In the genomic region with DNA sequence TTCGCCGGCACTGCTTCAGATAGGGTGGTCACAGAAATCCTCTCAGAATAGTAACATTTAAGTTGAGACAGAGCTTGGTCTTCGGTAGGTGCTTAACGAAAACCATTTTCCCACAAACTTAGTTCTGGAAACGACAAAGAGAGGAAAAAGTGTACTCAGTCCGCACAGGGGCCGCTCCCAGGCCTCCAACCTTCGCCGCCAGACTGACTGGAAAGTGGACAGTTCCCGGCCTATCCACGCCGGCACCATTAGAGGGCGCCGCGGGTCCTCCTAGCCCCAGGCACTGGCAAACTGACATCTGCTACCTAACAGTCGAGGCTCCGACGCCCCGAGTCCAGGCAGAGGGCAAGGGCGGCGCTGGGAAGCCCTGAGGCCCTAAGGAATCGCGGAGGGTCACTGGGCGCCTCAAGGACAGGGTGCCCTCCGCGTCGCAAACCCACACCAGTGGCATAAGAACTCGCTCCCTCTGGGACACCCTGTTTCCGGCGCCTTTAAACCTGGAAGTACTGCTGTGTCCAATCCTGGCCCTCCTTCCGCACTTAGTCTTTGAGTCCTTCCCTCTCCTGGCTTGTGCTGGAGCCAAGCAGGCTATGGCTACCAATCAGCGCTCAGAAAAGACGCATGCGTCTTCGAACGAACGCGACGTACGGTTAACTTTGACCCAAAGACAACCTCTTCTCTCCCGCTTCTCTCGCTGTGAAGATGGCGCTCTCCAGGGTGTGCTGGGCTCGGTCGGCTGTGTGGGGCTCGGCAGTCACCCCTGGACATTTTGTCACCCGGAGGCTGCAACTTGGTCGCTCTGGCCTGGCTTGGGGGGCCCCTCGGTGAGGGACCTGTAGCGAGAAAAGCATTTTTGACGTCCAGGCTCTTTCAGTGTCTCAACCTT, we compare ENCODE assay signal across 1 cellular context.
A peak's percentile ranks its signal among the peaks of the same experiment; 100 is the strongest.
TF ChIP-seq lines count a peak whose summit lies in the region.

A gene with protein sequence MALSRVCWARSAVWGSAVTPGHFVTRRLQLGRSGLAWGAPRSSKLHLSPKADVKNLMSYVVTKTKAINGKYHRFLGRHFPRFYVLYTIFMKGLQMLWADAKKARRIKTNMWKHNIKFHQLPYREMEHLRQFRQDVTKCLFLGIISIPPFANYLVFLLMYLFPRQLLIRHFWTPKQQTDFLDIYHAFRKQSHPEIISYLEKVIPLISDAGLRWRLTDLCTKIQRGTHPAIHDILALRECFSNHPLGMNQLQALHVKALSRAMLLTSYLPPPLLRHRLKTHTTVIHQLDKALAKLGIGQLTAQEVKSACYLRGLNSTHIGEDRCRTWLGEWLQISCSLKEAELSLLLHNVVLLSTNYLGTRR (plus strand): TSS at position 673 of the 886 bp plus-strand sequence. CDS start 30 bp downstream, at position 703.

TF ChIP-seq in K562, 482 proteins besides CTCF, POLR2A, EP300 and RAD21 (continued from another document and continues in another):
- TF ChIP-seq, protein P1, sequence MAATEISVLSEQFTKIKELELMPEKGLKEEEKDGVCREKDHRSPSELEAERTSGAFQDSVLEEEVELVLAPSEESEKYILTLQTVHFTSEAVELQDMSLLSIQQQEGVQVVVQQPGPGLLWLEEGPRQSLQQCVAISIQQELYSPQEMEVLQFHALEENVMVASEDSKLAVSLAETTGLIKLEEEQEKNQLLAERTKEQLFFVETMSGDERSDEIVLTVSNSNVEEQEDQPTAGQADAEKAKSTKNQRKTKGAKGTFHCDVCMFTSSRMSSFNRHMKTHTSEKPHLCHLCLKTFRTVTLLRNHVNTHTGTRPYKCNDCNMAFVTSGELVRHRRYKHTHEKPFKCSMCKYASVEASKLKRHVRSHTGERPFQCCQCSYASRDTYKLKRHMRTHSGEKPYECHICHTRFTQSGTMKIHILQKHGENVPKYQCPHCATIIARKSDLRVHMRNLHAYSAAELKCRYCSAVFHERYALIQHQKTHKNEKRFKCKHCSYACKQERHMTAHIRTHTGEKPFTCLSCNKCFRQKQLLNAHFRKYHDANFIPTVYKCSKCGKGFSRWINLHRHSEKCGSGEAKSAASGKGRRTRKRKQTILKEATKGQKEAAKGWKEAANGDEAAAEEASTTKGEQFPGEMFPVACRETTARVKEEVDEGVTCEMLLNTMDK (IDR thresholded peaks at IDR 0.05; ENCODE audit: borderline replicate concordance, insufficient read depth, low read depth, low read length, poor library complexity, severe bottlenecking) = peak; percentile 65
- 0 out of 4 replicates have a peak, but pooled peaks of 1 of the 2 experiments have one; percentile 30 for TF ChIP-seq ETV6 (IDR thresholded peaks at IDR 0.05; ENCODE audit: borderline replicate concordance in 1 of 2, low read depth in 2 of 2, low read length in 1 of 2)
- 0 out of 2 replicates have a peak, but pooled peaks have one; percentile 31 for TF ChIP-seq ETV6 (CRISPR knock-in tag; IDR thresholded peaks at IDR 0.05; ENCODE audit: borderline replicate concordance)
- peak; percentile 82 for TF ChIP-seq ETV1 (tag; conservative IDR thresholded peaks at IDR 0.05; ENCODE audit: low read depth)
- TF ChIP-seq KAT7 (CRISPR knock-in tag; IDR thresholded peaks at IDR 0.05; ENCODE audit: borderline replicate concordance) = no peak
- TF ChIP-seq CBFA2T2 (conservative IDR thresholded peaks at IDR 0.05) = no peak
- no peak for TF ChIP-seq E4F1 (CRISPR knock-in tag; IDR thresholded peaks at IDR 0.05; ENCODE audit: borderline replicate concordance)
- 0 out of 2 replicates have a peak, but pooled peaks have one; percentile 12 for TF ChIP-seq ZEB2 (IDR thresholded peaks at IDR 0.05)
- peak; percentile 88 for TF ChIP-seq POLR2B (IDR thresholded peaks at IDR 0.05; ENCODE audit: low read depth, partially characterized antibody)
- no peak for TF ChIP-seq HMG20B (CRISPR knock-in tag; IDR thresholded peaks at IDR 0.05)
- TF ChIP-seq ZNF165 (CRISPR knock-in tag; IDR thresholded peaks at IDR 0.05; ENCODE audit: borderline replicate concordance) = no peak
- TF ChIP-seq ZNF24 (IDR thresholded peaks at IDR 0.05) = no peak; the same call in 1 of the 2 replicates
- TF ChIP-seq OTX1 (CRISPR knock-in tag; IDR thresholded peaks at IDR 0.05) = no peak
- 0 out of 2 replicates have a peak, but pooled peaks have one; percentile 7 for TF ChIP-seq TCF3 (CRISPR knock-in tag; IDR thresholded peaks at IDR 0.05)
- TF ChIP-seq SIX5 (IDR thresholded peaks at IDR 0.05; ENCODE audit: borderline replicate concordance in 1 of 2, insufficient read depth in 1 of 2, low read depth in 1 of 2, low read length in 2 of 2) = 0 out of 4 replicates have a peak, but pooled peaks of 1 of the 2 experiments have one; percentile 7
- no peak for TF ChIP-seq JUNB (CRISPR knock-in tag; conservative IDR thresholded peaks at IDR 0.05)
- TF ChIP-seq PRDM10 (IDR thresholded peaks at IDR 0.05; ENCODE audit: partially characterized antibody) = no peak
- TF ChIP-seq FOXA3 (CRISPR knock-in tag; conservative IDR thresholded peaks at IDR 0.05 in 1 of 2, IDR thresholded peaks at IDR 0.05 in 1 of 2) = no peak
- TF ChIP-seq SAFB (IDR thresholded peaks at IDR 0.05; ENCODE audit: borderline replicate concordance, low read depth, low read length) = no peak
- TF ChIP-seq RFX7 (CRISPR knock-in tag; IDR thresholded peaks at IDR 0.05) = 0 out of 2 replicates have a peak, but pooled peaks have one; percentile 16
- no peak for TF ChIP-seq ATF4 (CRISPR knock-in tag; IDR thresholded peaks at IDR 0.05)
- no peak for TF ChIP-seq ZNF77 (CRISPR knock-in tag; IDR thresholded peaks at IDR 0.05)
- 0 out of 2 replicates have a peak, but pooled peaks have one; percentile 39 for TF ChIP-seq ZNF41 (CRISPR knock-in tag; conservative IDR thresholded peaks at IDR 0.05)
- TF ChIP-seq, protein P2, sequence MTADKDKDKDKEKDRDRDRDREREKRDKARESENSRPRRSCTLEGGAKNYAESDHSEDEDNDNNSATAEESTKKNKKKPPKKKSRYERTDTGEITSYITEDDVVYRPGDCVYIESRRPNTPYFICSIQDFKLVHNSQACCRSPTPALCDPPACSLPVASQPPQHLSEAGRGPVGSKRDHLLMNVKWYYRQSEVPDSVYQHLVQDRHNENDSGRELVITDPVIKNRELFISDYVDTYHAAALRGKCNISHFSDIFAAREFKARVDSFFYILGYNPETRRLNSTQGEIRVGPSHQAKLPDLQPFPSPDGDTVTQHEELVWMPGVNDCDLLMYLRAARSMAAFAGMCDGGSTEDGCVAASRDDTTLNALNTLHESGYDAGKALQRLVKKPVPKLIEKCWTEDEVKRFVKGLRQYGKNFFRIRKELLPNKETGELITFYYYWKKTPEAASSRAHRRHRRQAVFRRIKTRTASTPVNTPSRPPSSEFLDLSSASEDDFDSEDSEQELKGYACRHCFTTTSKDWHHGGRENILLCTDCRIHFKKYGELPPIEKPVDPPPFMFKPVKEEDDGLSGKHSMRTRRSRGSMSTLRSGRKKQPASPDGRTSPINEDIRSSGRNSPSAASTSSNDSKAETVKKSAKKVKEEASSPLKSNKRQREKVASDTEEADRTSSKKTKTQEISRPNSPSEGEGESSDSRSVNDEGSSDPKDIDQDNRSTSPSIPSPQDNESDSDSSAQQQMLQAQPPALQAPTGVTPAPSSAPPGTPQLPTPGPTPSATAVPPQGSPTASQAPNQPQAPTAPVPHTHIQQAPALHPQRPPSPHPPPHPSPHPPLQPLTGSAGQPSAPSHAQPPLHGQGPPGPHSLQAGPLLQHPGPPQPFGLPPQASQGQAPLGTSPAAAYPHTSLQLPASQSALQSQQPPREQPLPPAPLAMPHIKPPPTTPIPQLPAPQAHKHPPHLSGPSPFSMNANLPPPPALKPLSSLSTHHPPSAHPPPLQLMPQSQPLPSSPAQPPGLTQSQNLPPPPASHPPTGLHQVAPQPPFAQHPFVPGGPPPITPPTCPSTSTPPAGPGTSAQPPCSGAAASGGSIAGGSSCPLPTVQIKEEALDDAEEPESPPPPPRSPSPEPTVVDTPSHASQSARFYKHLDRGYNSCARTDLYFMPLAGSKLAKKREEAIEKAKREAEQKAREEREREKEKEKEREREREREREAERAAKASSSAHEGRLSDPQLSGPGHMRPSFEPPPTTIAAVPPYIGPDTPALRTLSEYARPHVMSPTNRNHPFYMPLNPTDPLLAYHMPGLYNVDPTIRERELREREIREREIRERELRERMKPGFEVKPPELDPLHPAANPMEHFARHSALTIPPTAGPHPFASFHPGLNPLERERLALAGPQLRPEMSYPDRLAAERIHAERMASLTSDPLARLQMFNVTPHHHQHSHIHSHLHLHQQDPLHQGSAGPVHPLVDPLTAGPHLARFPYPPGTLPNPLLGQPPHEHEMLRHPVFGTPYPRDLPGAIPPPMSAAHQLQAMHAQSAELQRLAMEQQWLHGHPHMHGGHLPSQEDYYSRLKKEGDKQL (CRISPR knock-in tag; IDR thresholded peaks at IDR 0.05; ENCODE audit: borderline replicate concordance) = no peak
- TF ChIP-seq ZNF274 (IDR thresholded peaks at IDR 0.05; ENCODE audit: borderline replicate concordance, low read depth, low read length) = no peak
- TF ChIP-seq ZNF75A (CRISPR knock-in tag; IDR thresholded peaks at IDR 0.05) = no peak
- TF ChIP-seq ETV5 (CRISPR knock-in tag; IDR thresholded peaks at IDR 0.05; ENCODE audit: low read depth) = peak; percentile 76
- TF ChIP-seq RUNX1 (IDR thresholded peaks at IDR 0.05; ENCODE audit: low read depth) = no peak
- no peak for TF ChIP-seq PCBP2 (IDR thresholded peaks at IDR 0.05; ENCODE audit: low read depth, low read length, poor library complexity, severe bottlenecking)
- no peak for TF ChIP-seq ZNF699 (CRISPR knock-in tag; IDR thresholded peaks at IDR 0.05; ENCODE audit: insufficient replicate concordance)
- TF ChIP-seq ETS2 (tag; IDR thresholded peaks at IDR 0.05; ENCODE audit: borderline replicate concordance, poor library complexity, severe bottlenecking) = no peak
- TF ChIP-seq SNIP1 (IDR thresholded peaks at IDR 0.05; ENCODE audit: low read depth) = no peak
- TF ChIP-seq THAP12 (CRISPR knock-in tag; IDR thresholded peaks at IDR 0.05) = no peak; the same call in 1 of the 2 replicates
